Comparison of ENCODE assay signal across 8 cellular contexts in genomic region chr7:66204822-66205735, GRCh38. TPM values are rescaled to one million over a fixed set of nuclear protein-coding genes. Genes with fewer than 3 reads are reported as not detected.
A peak's percentile ranks its signal among the peaks of the same experiment; 100 is the strongest.
DNase-seq lines count a peak whose midpoint lies in the region; ATAC-seq and TF ChIP-seq lines count a peak whose summit lies in the region.

Gene TPST1, plus strand, starts transcription at chr7:66205334. Its CDS starts 35,092 bp downstream, at chr7:66240426.

- intact Hi-C loops in Panc1 (cut with micrococcal nuclease; ENCODE audit: unreplicated experiment) = no loop called here

- H3K36me3 Mint-ChIP-seq in naive B cell = peaks cover 5% of the 10 kb centered on the region in 2 donors
- peaks cover 4% of the 10 kb centered on the region for H3K36me3 Mint-ChIP-seq in stimulated activated effector memory CD8-positive, alpha-beta T cell treated with anti-CD3 and anti-CD28 coated beads, Interleukin-12 subunit alpha, Interleukin-12 subunit beta, amount 100 ng/mL, for 72 hours

- peak within 1 kb of the TSS; percentile 57 to 80 for H3K4me3 ChIP-seq in Panc1 (ENCODE audit: low read depth in 2 of 2, low read length in 2 of 2)

- H3K27me3 ChIP-seq in Panc1 (ENCODE audit: control insufficient read depth, insufficient read depth, low read length) = no peaks in the 10 kb centered on the region

- POLR2A ChIA-PET in Panc1 (lab: Charles Lee) = no interaction called here

- DNase-seq in DMS53 treated with DMSO at 0.1 percent for 48 hours (lab: John Stamatoyannopoulos, UW; ENCODE audit: unreplicated experiment) (peak; percentile 72), KBM-7 (peak; percentile 96), Panc1 (ENCODE audit: low read depth, low spot score) (peak; percentile 69), fibroblast of gingiva (ENCODE audit: low read depth) (peak; percentile 83), naive B cell (peak; percentile 95)
- peak; percentile 44 to 53 for DNase-seq in activated T-helper 1 cell treated with anti-CD3 and anti-CD28 coated beads, Interleukin-2, amount 50 U/mL, for 16 hours (ENCODE audit: low read depth in 1 of 2, low spot score in 1 of 2)
- DNase-seq in stimulated activated effector memory CD8-positive, alpha-beta T cell treated with anti-CD3 and anti-CD28 coated beads, Interleukin-12 subunit alpha, Interleukin-12 subunit beta, amount 100 ng/mL, for 72 hours (ENCODE audit: low spot score in 2 of 2) = peak; percentile 79 to 92

- H3K27ac ChIP-seq in Panc1 (ENCODE audit: low read length) = peak within 1 kb of the TSS; percentile 78

- BruUV-seq in Panc1 (replicated peaks; lab: Mats Ljungman, UMichigan) = no TSS peak

- TF ChIP-seq CTCF in Panc1 (IDR thresholded peaks at IDR 0.05) = peak; percentile 82; the same call in 1 of the 2 replicates

- in situ Hi-C loops in KBM-7 (cut with MboI; ENCODE audit: low pct_unique_long_range_greater_than_20kb, low sequenced_read_pairs) = no loop called here
- in situ Hi-C loops in Panc1 (cut with HindIII; ENCODE audit: low pct_unique_long_range_greater_than_20kb, low sequenced_read_pairs) = no loop called here

- H3K4me3 Mint-ChIP-seq in naive B cell = peak within 1 kb of the TSS; percentile 85 to 99 (median 96)
- H3K4me3 Mint-ChIP-seq in stimulated activated effector memory CD8-positive, alpha-beta T cell treated with anti-CD3 and anti-CD28 coated beads, Interleukin-12 subunit alpha, Interleukin-12 subunit beta, amount 100 ng/mL, for 72 hours = peak within 1 kb of the TSS; percentile 92

- CTCF ChIA-PET in Panc1 (lab: Charles Lee) = interaction anchor here (0.6 to 0.7 kb wide), 2 partner anchors 89 to 255 kb away, joined by 5 read pairs; no protein-coding TSS in a partner anchor

- ATAC-seq in GM21717 (IDR thresholded peaks at IDR 0.05; ENCODE audit: unreplicated experiment) (peak; percentile 96), Panc1 (peak; percentile 98), naive B cell (ENCODE audit: low read depth in 2 of 2) (peak; percentile 87 to 88)
- ATAC-seq in stimulated activated effector memory CD8-positive, alpha-beta T cell treated with anti-CD3 and anti-CD28 coated beads, Interleukin-12 subunit alpha, Interleukin-12 subunit beta, amount 100 ng/mL, for 72 hours = peak; percentile 91

- H3K27me3 Mint-ChIP-seq in naive B cell = peaks cover 0 to 12% (median 5%) of the 10 kb centered on the region in 3 donors

- peak within 1 kb of the TSS; percentile 84 to 97 (median 94) for H3K27ac Mint-ChIP-seq in naive B cell
- H3K27ac Mint-ChIP-seq in stimulated activated effector memory CD8-positive, alpha-beta T cell treated with anti-CD3 and anti-CD28 coated beads, Interleukin-12 subunit alpha, Interleukin-12 subunit beta, amount 100 ng/mL, for 72 hours = peak within 1 kb of the TSS; percentile 93

- H3K9me3 Mint-ChIP-seq in naive B cell = no peaks in the 10 kb centered on the region
- H3K9me3 Mint-ChIP-seq in stimulated activated effector memory CD8-positive, alpha-beta T cell treated with anti-CD3 and anti-CD28 coated beads, Interleukin-12 subunit alpha, Interleukin-12 subunit beta, amount 100 ng/mL, for 72 hours = no peaks in the 10 kb centered on the region

- no peaks in the 10 kb centered on the region for H3K9me3 ChIP-seq in Panc1 (ENCODE audit: control insufficient read depth, insufficient read depth, low read depth, low read length)

- no peaks in the 10 kb centered on the region for H3K36me3 ChIP-seq in Panc1 (ENCODE audit: control insufficient read depth, insufficient read depth, low read length)

- H3K4me1 ChIP-seq in Panc1 (ENCODE audit: control insufficient read depth, insufficient read depth, low read length) = peaks cover 17% of the 10 kb centered on the region

- H3K4me1 Mint-ChIP-seq in naive B cell = peaks cover 43 to 55% (median 45%) of the 10 kb centered on the region in 3 donors
- peaks cover 30% of the 10 kb centered on the region for H3K4me1 Mint-ChIP-seq in stimulated activated effector memory CD8-positive, alpha-beta T cell treated with anti-CD3 and anti-CD28 coated beads, Interleukin-12 subunit alpha, Interleukin-12 subunit beta, amount 100 ng/mL, for 72 hours

RNA-seq across cellular contexts. Expression of gene TPST1, which starts in this region (rescaled TPM):
- 29.0 TPM for total RNA-seq in Panc1 (2021; ENCODE audit: unreplicated experiment)
- 20.5 TPM for polyA plus RNA-seq in Panc1 (2012; ENCODE audit: insufficient read length)
- 10 to 100 TPM; 20.6 to 47.4 (median 30.9) TPM for polyA plus RNA-seq in naive B cell (ENCODE audit: low read depth in 6 of 6)

Comparison
In these comparisons a context has a peak if more than half of its experiments do, and no peak if none do; other contexts are left out.
1. Peak in every context shown above with its lines: DNase-seq, ATAC-seq, H3K4me3 ChIP-seq and H3K27ac ChIP-seq.